7 cellular contexts compared by ENCODE assay signal in the genomic region with DNA sequence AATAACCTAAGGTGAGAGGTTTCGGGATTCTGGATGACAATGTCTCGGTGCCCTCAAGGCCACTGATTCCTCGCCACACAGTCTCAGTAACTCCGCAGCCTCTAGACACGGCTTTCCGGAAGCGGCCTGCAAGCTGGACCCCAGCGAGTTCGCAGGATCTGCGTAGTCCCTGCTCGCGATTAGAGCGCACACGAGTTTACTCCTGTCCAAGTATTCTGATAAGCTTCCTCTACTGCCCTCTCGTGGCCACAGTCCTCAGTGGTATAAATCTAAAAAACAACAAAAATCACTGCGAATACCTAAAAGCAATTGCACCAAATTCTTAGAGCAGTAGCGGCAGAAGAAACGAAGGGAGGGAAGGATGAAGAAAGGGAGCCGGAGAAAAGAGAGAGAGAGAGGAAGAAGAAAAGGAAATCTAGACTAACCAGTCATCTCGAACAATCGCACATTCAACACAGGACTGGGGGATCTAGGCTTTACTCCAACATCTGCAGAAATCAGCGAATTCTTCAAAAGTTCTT. TPM values are rescaled to one million over a fixed set of nuclear protein-coding genes. Genes with fewer than 3 reads are reported as not detected.
DNase-seq lines count a peak whose midpoint lies in the region; ATAC-seq and TF ChIP-seq lines count a peak whose summit lies in the region.

No MANE protein-coding gene starts in this region.

- peak; percentile 68 for ATAC-seq in GM18502 (IDR thresholded peaks at IDR 0.05; ENCODE audit: poor library complexity, unreplicated experiment)
- ATAC-seq in HG03097 (IDR thresholded peaks at IDR 0.05; ENCODE audit: low FRiP score, unreplicated experiment): peak; percentile 70
- peak; percentile 51 for ATAC-seq in WTC11

- H3K27ac Mint-ChIP-seq in WTC11: no peak overlapping the region

- H3K27me3 Mint-ChIP-seq in WTC11 (ENCODE audit: low read depth): peaks cover 53% of the 10 kb centered on the region

- CTCF ChIA-PET in WTC11 (lab: Charles Lee): interaction anchor here (0.6 to 5.5 kb wide), 56 partner anchors 9 to 1110 kb away, joined by 3 to 78 read pairs (median 4); no protein-coding TSS in a partner anchor

- DNase-seq in NCI-H2171 treated with DMSO at 0.1 percent for 48 hours (lab: John Stamatoyannopoulos, UW): peak; percentile 84
- DNase-seq in WTC11 (ENCODE audit: low spot score): peak; percentile 84
- DNase-seq in central memory CD4-positive, alpha-beta T cell: peak; percentile 60
- peak; percentile 95 for DNase-seq in iris pigment epithelial cell (ENCODE audit: low read depth)
- DNase-seq in stimulated activated CD4-positive, alpha-beta T cell treated with anti-CD3 and anti-CD28 coated beads, Interleukin-12 subunit alpha, Interleukin-12 subunit beta, amount 100 ng/mL, for 24 hours (ENCODE audit: low read depth in 2 of 2): peak; percentile 49 to 81

- POLR2A ChIA-PET in WTC11 (lab: Charles Lee): interaction anchor here (1.6 kb wide), 1 partner anchor 12 kb away, joined by 3 read pairs; no protein-coding TSS in a partner anchor

- H3K4me3 Mint-ChIP-seq in WTC11: peak overlapping the region; percentile 79

- peak; percentile 57 for TF ChIP-seq CTCF in WTC11 (IDR thresholded peaks at IDR 0.05)

- H3K36me3 Mint-ChIP-seq in WTC11: no peaks in the 10 kb centered on the region

- H3K4me1 Mint-ChIP-seq in WTC11: peaks cover 24% of the 10 kb centered on the region

- no peaks in the 10 kb centered on the region for H3K9me3 Mint-ChIP-seq in WTC11

TF ChIP-seq in WTC11, 78 proteins besides CTCF, POLR2A, EP300 and RAD21:
- TF ChIP-seq, protein P1, sequence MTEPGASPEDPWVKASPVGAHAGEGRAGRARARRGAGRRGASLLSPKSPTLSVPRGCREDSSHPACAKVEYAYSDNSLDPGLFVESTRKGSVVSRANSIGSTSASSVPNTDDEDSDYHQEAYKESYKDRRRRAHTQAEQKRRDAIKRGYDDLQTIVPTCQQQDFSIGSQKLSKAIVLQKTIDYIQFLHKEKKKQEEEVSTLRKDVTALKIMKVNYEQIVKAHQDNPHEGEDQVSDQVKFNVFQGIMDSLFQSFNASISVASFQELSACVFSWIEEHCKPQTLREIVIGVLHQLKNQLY (CRISPR knock-in tag; IDR thresholded peaks at IDR 0.05): no peak
- TF ChIP-seq, protein P2, sequence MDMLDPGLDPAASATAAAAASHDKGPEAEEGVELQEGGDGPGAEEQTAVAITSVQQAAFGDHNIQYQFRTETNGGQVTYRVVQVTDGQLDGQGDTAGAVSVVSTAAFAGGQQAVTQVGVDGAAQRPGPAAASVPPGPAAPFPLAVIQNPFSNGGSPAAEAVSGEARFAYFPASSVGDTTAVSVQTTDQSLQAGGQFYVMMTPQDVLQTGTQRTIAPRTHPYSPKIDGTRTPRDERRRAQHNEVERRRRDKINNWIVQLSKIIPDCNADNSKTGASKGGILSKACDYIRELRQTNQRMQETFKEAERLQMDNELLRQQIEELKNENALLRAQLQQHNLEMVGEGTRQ (CRISPR knock-in tag; IDR thresholded peaks at IDR 0.05): no peak

RNA-seq across cellular contexts. Expression of a gene that starts 1.1 kb away (rescaled TPM):
- total RNA-seq in WTC11 (2021): 2.4 to 4.2 TPM (median 3.5 TPM) in 3 replicates

Comparison
In these comparisons a context has a peak if more than half of its experiments do, and no peak if none do; other contexts are left out.
1. Peak in every context shown above with its lines: DNase-seq and ATAC-seq.